ENCODE assay signal across 8 cellular contexts in genomic region chr19:33797821-33798633, GRCh38. TPM values are rescaled to one million over a fixed set of nuclear protein-coding genes. Genes with fewer than 3 reads are reported as not detected.
DNase-seq lines count a peak whose midpoint lies in the region; ATAC-seq, FAIRE-seq and TF ChIP-seq lines count a peak whose summit lies in the region.

No MANE protein-coding gene starts in this region.

- H4K20me1 ChIP-seq in K562 (replicated peaks; ENCODE audit: control insufficient read depth, insufficient read depth, low read length), result no peaks in the 10 kb centered on the region

- in situ Hi-C loops in K562 (cut with MboI), result no loop called here

- no peak for TF ChIP-seq EP300 in K562 (IDR thresholded peaks at IDR 0.05; ENCODE audit: low read length)

- 36% methylated on average over 21 of the region's 61 CpGs for WGBS in K562 (ENCODE audit: insufficient coverage, low coverage, missing lambda C conversion rate)

- CTCF ChIA-PET in K562 (lab: Yijun Ruan, JAX; ENCODE audit: low intra/inter-chr PET ratio), result no interaction called here

- no peaks in the 10 kb centered on the region for H3K9me1 ChIP-seq in K562 (ENCODE audit: control insufficient read depth, insufficient read depth, low read length)

- DNase-seq in CD1c-positive myeloid dendritic cell (ENCODE audit: extremely low spot score) (peak; percentile 15), NAMALWA (ENCODE audit: low spot score) (peak; percentile 69), K562 (ENCODE audit: extremely low read depth in 1 of 4, low spot score in 3 of 4) (peak; percentile 76 to 84 (median 82))

- H3K4me3 ChIP-seq in K562 (peak overlapping the region; percentile 72), iPS-18c (ENCODE audit: insufficient read depth, low read depth, low read length) (peak overlapping the region; percentile 92), skeletal muscle tissue (ENCODE audit: low read length in 3 of 3) (peak overlapping the region; percentile 63 to 70 (median 69))

- TF ChIP-seq RAD21 in K562 (CRISPR knock-in tag; conservative IDR thresholded peaks at IDR 0.05 in 1 of 2, IDR thresholded peaks at IDR 0.05 in 1 of 2), result no peak

- H3K4me2 ChIP-seq in K562 (ENCODE audit: insufficient read depth, low read length), result peak overlapping the region; percentile 80

- no peak for FAIRE-seq in K562 (lab: Jason Lieb, UNC)

- ATAC-seq in K562 (peak; percentile 74), GM19324 (IDR thresholded peaks at IDR 0.05; ENCODE audit: low FRiP score, unreplicated experiment) (no peak), HG03097 (IDR thresholded peaks at IDR 0.05; ENCODE audit: low FRiP score, unreplicated experiment) (no peak), HG02759 (IDR thresholded peaks at IDR 0.05; ENCODE audit: unreplicated experiment) (no peak)

- peaks cover 5% of the 10 kb centered on the region; the same call in 1 of the 3 replicates for H3K79me2 ChIP-seq in K562 (ENCODE audit: control insufficient read depth, insufficient read depth, low read length)

- intact Hi-C loops in K562 (cut with micrococcal nuclease), result no loop called here

- H2AFZ ChIP-seq in K562 (ENCODE audit: low read depth, low read length), result peak overlapping the region; percentile 86

- H3K9ac ChIP-seq in K562 (ENCODE audit: insufficient read depth in 1 of 2, low read depth in 2 of 2, low read length in 2 of 2) (peak overlapping the region; percentile 75 to 76), skeletal muscle tissue (ENCODE audit: low read depth in 1 of 3, low read length in 3 of 3) (peak overlapping the region in 1 of 3 donors; percentile 78)

- H3K9me3 ChIP-seq in K562 (replicated peaks; ENCODE audit: control insufficient read depth, insufficient read depth, low read depth, low read length) (no peaks in the 10 kb centered on the region), iPS-18c (ENCODE audit: control insufficient read depth, insufficient read depth, low read length) (no peaks in the 10 kb centered on the region), skeletal muscle tissue (ENCODE audit: control insufficient read depth in 3 of 3, low read length in 3 of 3) (no peaks in the 10 kb centered on the region)

- H3K27ac ChIP-seq in K562 (ENCODE audit: extremely low read depth, low read depth, low read length) (peak overlapping the region; percentile 88; the same call in 1 of the 3 replicates), skeletal muscle tissue (ENCODE audit: low read depth, low read length) (peak overlapping the region; percentile 47)

- BruUV-seq in K562 (replicated peaks; lab: Mats Ljungman, UMichigan), result no TSS peak

- POLR2A ChIA-PET in K562 (lab: Yijun Ruan, JAX), result interaction anchor here (0.6 to 1.4 kb wide), 6 partner anchors 15 to 249 kb away, joined by 3 to 4 read pairs (median 3); no protein-coding TSS in a partner anchor

- peaks cover 0 to 2% of the 10 kb centered on the region in 2 experiments; a peak in 3 of 5 replicates for H3K27me3 ChIP-seq in K562 (ENCODE audit: control insufficient read depth in 2 of 2, insufficient read depth in 2 of 2, low read length in 2 of 2)
- H3K27me3 ChIP-seq in skeletal muscle tissue (ENCODE audit: control insufficient read depth in 3 of 3, insufficient read depth in 3 of 3, low read length in 3 of 3), result peaks cover 4 to 26% (median 5%) of the 10 kb centered on the region in 3 donors

- peaks cover 43% of the 10 kb centered on the region; the same call in 1 of the 3 replicates for H3K36me3 ChIP-seq in K562 (ENCODE audit: control insufficient read depth, insufficient read depth, low read length)
- peaks cover 0 to 6% (median 4%) of the 10 kb centered on the region in 3 donors for H3K36me3 ChIP-seq in skeletal muscle tissue (ENCODE audit: control insufficient read depth in 3 of 3, insufficient read depth in 3 of 3, low read length in 3 of 3)

- no peak for TF ChIP-seq POLR2A in K562 (conservative IDR thresholded peaks at IDR 0.05)

- H3K4me1 ChIP-seq in K562 (replicated peaks in 1 of 2; ENCODE audit: control insufficient read depth in 2 of 2, insufficient read depth in 2 of 2, low read length in 2 of 2) (peaks cover 0 to 39% of the 10 kb centered on the region in 2 experiments; a peak in 2 of 5 replicates), skeletal muscle tissue (ENCODE audit: control insufficient read depth in 3 of 3, insufficient read depth in 3 of 3, low read length in 3 of 3) (peaks cover 9 to 15% (median 10%) of the 10 kb centered on the region in 3 donors)

- no peak for TF ChIP-seq CTCF in K562 (IDR thresholded peaks at IDR 0.05 in 2 of 3, conservative IDR thresholded peaks at IDR 0.05 in 1 of 3; ENCODE audit: insufficient read depth in 2 of 3, low read depth in 1 of 3, low read length in 3 of 3)

TF ChIP-seq in K562, 482 proteins besides CTCF, POLR2A, EP300 and RAD21 (continues in another document):
- TF ChIP-seq ZFP1 (CRISPR knock-in tag; IDR thresholded peaks at IDR 0.05) (no peak), ZKSCAN8 (CRISPR knock-in tag; IDR thresholded peaks at IDR 0.05) (0 out of 2 replicates have a peak, but pooled peaks have one; percentile 78), ZBTB17 (CRISPR knock-in tag; IDR thresholded peaks at IDR 0.05) (peak; percentile 61; the same call in 1 of the 2 replicates), YY1 (IDR thresholded peaks at IDR 0.05; ENCODE audit: borderline replicate concordance in 1 of 3, control insufficient read depth in 1 of 3, extremely low read depth in 1 of 3, insufficient read depth in 3 of 3, insufficient read length in 1 of 3, insufficient replicate concordance in 2 of 3, low read depth in 1 of 3, low read length in 2 of 3) (no peak), MECOM (CRISPR knock-in tag; IDR thresholded peaks at IDR 0.05) (no peak), ZFP30 (CRISPR knock-in tag; IDR thresholded peaks at IDR 0.05; ENCODE audit: borderline replicate concordance) (no peak), BHLHE40 (IDR thresholded peaks at IDR 0.05; ENCODE audit: low read length) (no peak), ARNT (IDR thresholded peaks at IDR 0.05) (no peak), CBX1 (IDR thresholded peaks at IDR 0.05; ENCODE audit: low read depth) (no peak), DACH1 (IDR thresholded peaks at IDR 0.05; ENCODE audit: partially characterized antibody) (no peak), ZNF444 (CRISPR knock-in tag; IDR thresholded peaks at IDR 0.05) (no peak), TFAM (CRISPR knock-in tag; conservative IDR thresholded peaks at IDR 0.05) (no peak), ZBED1 (IDR thresholded peaks at IDR 0.05) (no peak), STAT5A (IDR thresholded peaks at IDR 0.05; ENCODE audit: borderline replicate concordance, low read length) (no peak), MYNN (IDR thresholded peaks at IDR 0.05) (no peak), MYNN (CRISPR knock-in tag; IDR thresholded peaks at IDR 0.05) (no peak), ZNF146 (CRISPR knock-in tag; IDR thresholded peaks at IDR 0.05; ENCODE audit: unreplicated experiment) (no peak), SOX6 (IDR thresholded peaks at IDR 0.05) (0 out of 2 replicates have a peak, but pooled peaks have one; percentile 3), PKNOX1 (IDR thresholded peaks at IDR 0.05) (0 out of 2 replicates have a peak, but pooled peaks have one; percentile 5)
- TF ChIP-seq, protein P1, sequence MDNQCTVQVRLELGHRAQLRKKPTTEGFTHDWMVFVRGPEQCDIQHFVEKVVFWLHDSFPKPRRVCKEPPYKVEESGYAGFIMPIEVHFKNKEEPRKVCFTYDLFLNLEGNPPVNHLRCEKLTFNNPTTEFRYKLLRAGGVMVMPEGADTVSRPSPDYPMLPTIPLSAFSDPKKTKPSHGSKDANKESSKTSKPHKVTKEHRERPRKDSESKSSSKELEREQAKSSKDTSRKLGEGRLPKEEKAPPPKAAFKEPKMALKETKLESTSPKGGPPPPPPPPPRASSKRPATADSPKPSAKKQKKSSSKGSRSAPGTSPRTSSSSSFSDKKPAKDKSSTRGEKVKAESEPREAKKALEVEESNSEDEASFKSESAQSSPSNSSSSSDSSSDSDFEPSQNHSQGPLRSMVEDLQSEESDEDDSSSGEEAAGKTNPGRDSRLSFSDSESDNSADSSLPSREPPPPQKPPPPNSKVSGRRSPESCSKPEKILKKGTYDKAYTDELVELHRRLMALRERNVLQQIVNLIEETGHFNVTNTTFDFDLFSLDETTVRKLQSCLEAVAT (IDR thresholded peaks at IDR 0.05), result 0 out of 4 replicates have a peak, but pooled peaks of 1 of the 2 experiments have one; percentile 21

RNA-seq across cellular contexts. Expression of gene KCTD15, which starts 1.4 kb away (rescaled TPM):
- total RNA-seq in K562 (2011; cell fraction: chromatin; rRNA removed; ENCODE audit: low replicate concordance), result 22.8 and 48.8 TPM in 2 replicates
- total RNA-seq in K562 (2011; cell fraction: nucleolus; rRNA removed), result 33.6 and 36.5 TPM in 2 replicates
- total RNA-seq in K562 (2011; cell fraction: nucleoplasm; rRNA removed), result 23.7 and 24.2 TPM in 2 replicates
- total RNA-seq in K562 (2014; rRNA removed), result 42.0 and 46.5 TPM in 2 replicates
- 6.0 and 6.7 TPM in 2 replicates for total RNA-seq in K562 (2014; rRNA removed; fragmentation: Illumina TruSeq; extraction: Trizol)
- total RNA-seq in K562 (2015; rRNA removed; fragmentation: Illumina TruSeq; extraction: Trizol), result 11.8 and 14.4 TPM in 2 replicates
- 26.5 and 29.7 TPM in 2 replicates for total RNA-seq in K562 (2021)
- 14.2 and 19.8 TPM in 2 replicates for polyA plus RNA-seq in K562 (2011; rRNA removed)
- polyA plus RNA-seq in K562 (2011; cell fraction: cytosol; rRNA removed), result 25.0 and 63.1 TPM in 2 replicates
- polyA plus RNA-seq in K562 (2011; cell fraction: nucleus; rRNA removed), result 52.6 and 84.5 TPM in 2 replicates
- polyA plus RNA-seq in K562 (2012), result 20.4 and 37.0 TPM in 2 replicates
- 10.1 and 25.5 TPM in 2 replicates for polyA plus RNA-seq in K562 (2014; fragmentation: Illumina TruSeq; extraction: Trizol)
- polyA plus RNA-seq in K562 (2014; fragmentation: Nextera tagmentation; extraction: Ambion mirVana), result 1 to 10 TPM; 1.7 TPM
- 31.2 and 49.0 TPM in 2 replicates for polyA plus RNA-seq in K562 (2014; rRNA removed)
- polyA minus RNA-seq in K562 (2011; rRNA and poly(A)+ RNA removed), result 6.6 and 9.7 TPM in 2 replicates
- polyA minus RNA-seq in K562 (2011; cell fraction: cytosol; rRNA and poly(A)+ RNA removed), result 12.0 and 13.4 TPM in 2 replicates
- polyA minus RNA-seq in K562 (2011; cell fraction: nucleus; rRNA and poly(A)+ RNA removed), result 9.3 and 10.2 TPM in 2 replicates
- total RNA-seq in skeletal muscle tissue, result 34.4 TPM

Comparison
In these comparisons a context has a peak if more than half of its experiments do, and no peak if none do; other contexts are left out.
1. DNase-seq: peak in every context shown above with its lines; median percentile 82 in K562; 69 in NAMALWA; 15 in CD1c-positive myeloid dendritic cell.